ENCODE assay signal across 8 cellular contexts in the genomic region with DNA sequence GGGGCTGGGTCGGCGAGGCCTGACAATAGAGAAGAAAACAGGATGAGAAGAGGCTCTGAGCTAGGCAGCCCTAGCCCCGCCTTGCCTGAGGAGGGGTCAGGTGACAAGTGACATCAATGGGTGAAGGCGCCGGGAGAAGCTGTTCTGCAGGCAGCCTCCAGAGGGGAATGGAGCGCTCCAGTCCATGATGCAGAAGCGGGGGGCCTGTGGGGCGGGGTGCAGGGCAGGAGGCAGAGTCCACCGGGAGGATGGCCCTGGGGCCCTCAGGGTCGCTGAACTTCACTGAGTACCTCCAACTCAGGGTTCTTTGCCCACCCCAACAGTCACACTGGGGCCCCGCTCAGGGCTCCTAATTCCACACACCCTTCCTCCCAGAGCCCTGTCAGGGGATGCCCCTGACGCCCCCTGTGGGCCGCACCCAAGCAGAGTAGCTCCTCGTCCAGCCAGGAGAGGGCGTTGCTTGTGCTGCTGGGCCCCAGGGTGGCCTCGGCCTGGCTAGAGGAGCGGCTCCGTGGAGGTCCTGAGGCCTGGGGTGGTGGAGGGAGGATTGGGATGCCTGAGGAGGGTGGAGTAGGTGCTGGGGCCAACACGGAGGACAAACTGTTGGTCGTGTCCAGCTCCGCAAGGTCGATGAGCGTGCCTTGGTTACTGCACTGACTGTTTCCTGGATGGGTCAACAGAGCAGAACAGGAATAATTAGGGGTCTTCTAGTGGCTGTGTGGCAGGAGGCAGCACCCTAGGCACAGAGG. TPM values are rescaled to one million over a fixed set of nuclear protein-coding genes. Genes with fewer than 3 reads are reported as not detected.
DNase-seq lines count a peak whose midpoint lies in the region; ATAC-seq and TF ChIP-seq lines count a peak whose summit lies in the region.

No MANE protein-coding gene starts in this region.

- H3K4me3 ChIP-seq in SU-DHL-6 (ENCODE audit: insufficient read depth, low read length, poor library complexity, severe bottlenecking) (no peak overlapping the region), mucosa of descending colon (no peak overlapping the region)

- H3F3A ChIP-seq in SU-DHL-6 (ENCODE audit: insufficient read depth): peaks cover 6% of the 10 kb centered on the region; the same call in 1 of the 2 replicates

- H3K36me3 ChIP-seq in SU-DHL-6 (ENCODE audit: low read length): no peaks in the 10 kb centered on the region
- peaks cover 7% of the 10 kb centered on the region for H3K36me3 ChIP-seq in mucosa of descending colon (ENCODE audit: low read depth)

- H3K4me1 ChIP-seq in mucosa of descending colon (ENCODE audit: low read depth): no peaks in the 10 kb centered on the region

- H3K27ac ChIP-seq in SU-DHL-6 (ENCODE audit: low read depth, low read length) (no peak overlapping the region), caudate nucleus (ENCODE audit: low read depth, low read length) (peak overlapping the region; percentile 21)

- no peaks in the 10 kb centered on the region for H3K79me2 ChIP-seq in SU-DHL-6 (ENCODE audit: insufficient read depth, low read length)

- no peaks in the 10 kb centered on the region for H3K9me2 ChIP-seq in SU-DHL-6 (replicated peaks; ENCODE audit: insufficient read depth, low read length)

- no peak overlapping the region for H2AFZ ChIP-seq in SU-DHL-6 (ENCODE audit: low read depth, low read length, severe bottlenecking)

- DNase-seq in EL (peak; percentile 44), Kasumi-1 (lab: John Stamatoyannopoulos, UW) (peak; percentile 62 to 73), caudate nucleus (lab: John Stamatoyannopoulos, UW) (peak in 50 of 61 donors; percentile 8 to 90 (median 56)), mucosa of descending colon (no peak), NCI-H774 (lab: John Stamatoyannopoulos, UW) (no peak)

- peak; percentile 41 for ATAC-seq in mucosa of descending colon
- ATAC-seq in GM18502 (IDR thresholded peaks at IDR 0.05; ENCODE audit: poor library complexity, unreplicated experiment): no peak
- no peak for ATAC-seq in HG02610 (IDR thresholded peaks at IDR 0.05; ENCODE audit: unreplicated experiment)

- H3K9me3 ChIP-seq in SU-DHL-6 (ENCODE audit: insufficient read depth, low read length): no peaks in the 10 kb centered on the region
- no peaks in the 10 kb centered on the region for H3K9me3 ChIP-seq in mucosa of descending colon

- peak; percentile 95 for TF ChIP-seq CTCF in SU-DHL-6 (IDR thresholded peaks at IDR 0.05; ENCODE audit: insufficient read depth, low read length, poor library complexity, severe bottlenecking)
- peak; percentile 20 for TF ChIP-seq CTCF in mucosa of descending colon (IDR thresholded peaks at IDR 0.05)

- H3K9ac ChIP-seq in SU-DHL-6 (ENCODE audit: low read length): no peak overlapping the region

- intact Hi-C loops in mucosa of descending colon (cut with DNase I, micrococcal nuclease): no loop called here

- H4K20me1 ChIP-seq in SU-DHL-6 (ENCODE audit: low read depth, low read length): no peaks in the 10 kb centered on the region

- H3K27me3 ChIP-seq in SU-DHL-6 (ENCODE audit: low read length): no peaks in the 10 kb centered on the region

- H3K4me2 ChIP-seq in SU-DHL-6 (ENCODE audit: low read depth, low read length, poor library complexity, severe bottlenecking): no peak overlapping the region

RNA-seq across cellular contexts. Expression of gene GGA3, which starts 20.8 kb away (rescaled TPM):
- 10 to 100 TPM; 45.3 to 54.8 (median 49.3) TPM for total RNA-seq in mucosa of descending colon

RNA-seq across cellular contexts. Expression of gene MRPS7, which starts 21.1 kb away (rescaled TPM):
- total RNA-seq in mucosa of descending colon: 10 to 100 TPM; 46.4 to 64.8 (median 59.5) TPM

RNA-seq across cellular contexts. Expression of gene MIF4GD, which starts 30.5 kb away (rescaled TPM):
- total RNA-seq in mucosa of descending colon: 10 to 100 TPM; 17.3 to 21.4 (median 19.1) TPM

RNA-seq across cellular contexts. Expression of gene NUP85, which starts 35.1 kb away (rescaled TPM):
- 10 to 100 TPM; 48.4 to 63.4 (median 62.2) TPM for total RNA-seq in mucosa of descending colon

RNA-seq across cellular contexts. Expression of gene SLC25A19, which starts 48.7 kb away (rescaled TPM):
- total RNA-seq in mucosa of descending colon: 10 to 100 TPM; 15.5 to 20.0 (median 15.6) TPM

Comparison
In these comparisons a context has a peak if more than half of its experiments do, and no peak if none do; other contexts are left out.
1. DNase-seq: peak in EL (single experiment), Kasumi-1 (2 of 2) and caudate nucleus (50 of 61); none in mucosa of descending colon (0 of 3) and NCI-H774 (single experiment).